In genomic region chr12:31773223-31773750, GRCh38 we compare ENCODE assay signal across 1 cellular context.
TF ChIP-seq lines count a peak whose summit lies in the region.

No MANE protein-coding gene starts in this region.

TF ChIP-seq in HepG2, 621 proteins besides CTCF, POLR2A, EP300 and RAD21 (continued from another document and continues in another):
- TF ChIP-seq TEF (CRISPR knock-in tag; IDR thresholded peaks at IDR 0.05) (no peak), AHR (CRISPR knock-in tag; IDR thresholded peaks at IDR 0.05) (peak; percentile 58; the same call in 1 of the 2 replicates), PBX3 (CRISPR knock-in tag; IDR thresholded peaks at IDR 0.05; ENCODE audit: borderline replicate concordance) (no peak), ZBTB34 (CRISPR knock-in tag; IDR thresholded peaks at IDR 0.05) (peak; percentile 87), FUBP1 (CRISPR knock-in tag; IDR thresholded peaks at IDR 0.05; ENCODE audit: borderline replicate concordance) (no peak), MTF1 (CRISPR knock-in tag; IDR thresholded peaks at IDR 0.05) (peak; percentile 96), ZMYM4 (CRISPR knock-in tag; IDR thresholded peaks at IDR 0.05) (peak; percentile 86), PHF20 (CRISPR knock-in tag; IDR thresholded peaks at IDR 0.05) (no peak), GMEB1 (CRISPR knock-in tag; IDR thresholded peaks at IDR 0.05; ENCODE audit: borderline replicate concordance) (no peak), ELF3 (CRISPR knock-in tag; IDR thresholded peaks at IDR 0.05) (peak; percentile 73; the same call in 1 of the 2 replicates), ZNF841 (CRISPR knock-in tag; IDR thresholded peaks at IDR 0.05; ENCODE audit: borderline replicate concordance) (0 out of 2 replicates have a peak, but pooled peaks have one; percentile 43), ZSCAN12 (CRISPR knock-in tag; IDR thresholded peaks at IDR 0.05) (no peak), THAP8 (CRISPR knock-in tag; IDR thresholded peaks at IDR 0.05; ENCODE audit: borderline replicate concordance) (no peak), TBX3 (IDR thresholded peaks at IDR 0.05; ENCODE audit: borderline replicate concordance) (peak; percentile 93), SOX13 (IDR thresholded peaks at IDR 0.05) (peak; percentile 53; the same call in 1 of the 2 replicates), SOX13 (CRISPR knock-in tag; conservative IDR thresholded peaks at IDR 0.05 in 1 of 2, IDR thresholded peaks at IDR 0.05 in 1 of 2) (peak in 1 of 2 experiments; percentile 93; a peak in 2 of 4 replicates), ZSCAN20 (CRISPR knock-in tag; IDR thresholded peaks at IDR 0.05; ENCODE audit: borderline replicate concordance) (0 out of 2 replicates have a peak, but pooled peaks have one; percentile 28), ZNF383 (CRISPR knock-in tag; IDR thresholded peaks at IDR 0.05; ENCODE audit: borderline replicate concordance) (no peak), ZNF510 (CRISPR knock-in tag; IDR thresholded peaks at IDR 0.05; ENCODE audit: low read depth) (no peak), LBX2 (CRISPR knock-in tag; IDR thresholded peaks at IDR 0.05; ENCODE audit: borderline replicate concordance) (no peak), ZBTB3 (CRISPR knock-in tag; IDR thresholded peaks at IDR 0.05; ENCODE audit: borderline replicate concordance, low read depth) (no peak), PHB2 (IDR thresholded peaks at IDR 0.05; ENCODE audit: partially characterized antibody) (no peak), ATF3 (CRISPR knock-in tag; IDR thresholded peaks at IDR 0.05) (no peak; the same call in 1 of the 2 replicates), BCL6 (CRISPR knock-in tag; IDR thresholded peaks at IDR 0.05) (peak; percentile 97), MIER3 (CRISPR knock-in tag; IDR thresholded peaks at IDR 0.05; ENCODE audit: borderline replicate concordance) (peak; percentile 79), ZBTB10 (CRISPR knock-in tag; IDR thresholded peaks at IDR 0.05; ENCODE audit: borderline replicate concordance) (peak; percentile 82; the same call in 1 of the 2 replicates), ETS1 (CRISPR knock-in tag; IDR thresholded peaks at IDR 0.05) (no peak), ZNF598 (CRISPR knock-in tag; IDR thresholded peaks at IDR 0.05; ENCODE audit: borderline replicate concordance) (no peak), ZNF580 (CRISPR knock-in tag; IDR thresholded peaks at IDR 0.05; ENCODE audit: borderline replicate concordance, low read depth) (peak; percentile 48; the same call in 1 of the 2 replicates), RBFOX2 (IDR thresholded peaks at IDR 0.05; ENCODE audit: low read depth, low read length) (no peak), ATF7-NPFF (CRISPR knock-in tag; IDR thresholded peaks at IDR 0.05; ENCODE audit: low read depth) (no peak), JUND (CRISPR knock-in tag; IDR thresholded peaks at IDR 0.05) (no peak), ZXDC (CRISPR knock-in tag; IDR thresholded peaks at IDR 0.05) (peak; percentile 66; the same call in 1 of the 2 replicates), PRDM15 (CRISPR knock-in tag; IDR thresholded peaks at IDR 0.05) (no peak), TRIM22 (IDR thresholded peaks at IDR 0.05) (no peak), NFRKB (IDR thresholded peaks at IDR 0.05) (no peak)
